ENCODE assay signal across 17 cellular contexts in the genomic region with DNA sequence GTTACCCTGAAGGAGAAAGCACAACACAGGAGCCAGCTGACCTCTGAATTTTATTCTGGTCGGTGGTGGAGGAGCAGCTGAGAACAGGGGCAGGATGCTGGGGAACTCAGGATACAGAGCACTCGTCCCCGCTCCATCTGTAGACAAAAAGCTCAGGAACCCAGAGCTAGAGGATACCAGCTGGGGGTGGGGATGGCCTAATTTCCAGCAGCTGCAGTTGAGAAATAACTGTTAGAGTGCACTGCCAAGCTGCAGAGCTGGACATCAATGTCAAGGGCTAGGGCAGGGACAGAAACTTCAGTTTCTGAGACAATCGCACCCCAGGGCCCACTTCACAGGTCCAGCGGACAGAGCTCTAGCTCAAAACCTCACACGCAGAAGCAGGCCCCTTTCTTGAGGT.
"Had no signal": no experiment of that assay in that cellular context is flagged by ENCODE, and none has a peak within 500 bp of the region (broad histone marks: within the 10 kb centered on the region; RNA-seq: fewer than 3 reads in every experiment).

No MANE protein-coding gene starts in this region.

- DNase-seq: activated CD4-positive, alpha-beta T cell treated with anti-CD3 and anti-CD28 coated beads, Interleukin-2, amount 50 U/mL, for 1 hour; activated CD8-positive, alpha-beta T cell treated with anti-CD3 and anti-CD28 coated beads for 36 hours; activated gamma-delta T cell treated with Interleukin-2 at 50 U/mL for 16 hours; activated naive CD4-positive, alpha-beta T cell treated with anti-CD3 and anti-CD28 coated beads, Interleukin-2, amount 50 U/mL, for 16 hours; activated T-cell treated with anti-CD3 and anti-CD28 coated beads, Interleukin-2, amount 50 U/mL, for 4 hours; amygdala; effector CD8-positive, alpha-beta T cell; naive thymus-derived CD8-positive, alpha-beta T cell; occipital lobe; spleen; stimulated activated naive CD4-positive, alpha-beta T cell; T-helper 2 cell had no signal

- ATAC-seq: activated CD8-positive, alpha-beta T cell treated with anti-CD3 and anti-CD28 coated beads for 36 hours; activated T-cell treated with anti-CD3 and anti-CD28 coated beads, Interleukin-2, amount 50 U/mL, for 4 hours; activated T-helper 17 cell treated with anti-CD3 and anti-CD28 coated beads, Interleukin-2, amount 50 U/mL, for 72 hours; naive thymus-derived CD8-positive, alpha-beta T cell; WTC11 had no signal

- H3K9ac ChIP-seq: parathyroid adenoma had no signal

- H3K4me3 ChIP-seq: psoas muscle, spleen, tibial nerve had no signal

- H3K4me1 ChIP-seq: parathyroid adenoma, psoas muscle, tibial nerve had no signal

- H3K9me3 ChIP-seq: psoas muscle, tibial nerve had no signal

- H3K27me3 ChIP-seq: spleen, tibial nerve had no signal

- H3K27ac ChIP-seq: parathyroid adenoma, psoas muscle, tibial nerve had no signal

- H2AFZ ChIP-seq: parathyroid adenoma had no signal

- H3K36me3 ChIP-seq: spleen, tibial nerve had no signal
